In the genomic region with DNA sequence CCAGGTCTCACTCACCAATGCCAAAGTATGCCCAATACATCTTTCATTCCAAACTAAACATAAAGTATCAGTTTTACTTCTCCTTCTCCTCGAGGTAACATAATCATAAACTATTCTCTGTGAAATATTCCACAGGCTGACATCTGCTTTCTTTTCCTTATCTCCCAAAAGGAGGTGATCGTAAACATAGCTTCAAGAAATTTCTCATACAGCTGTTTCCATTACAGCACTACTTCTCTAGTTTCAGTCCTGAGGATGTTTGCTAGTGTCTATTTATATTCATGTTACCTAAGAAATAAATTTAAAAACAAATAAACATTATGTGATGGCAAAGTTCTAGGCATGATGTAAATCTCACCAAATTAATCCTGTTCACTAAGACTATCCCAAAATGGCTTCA, we compare ENCODE assay signal across 20 cellular contexts.
DNase-seq lines count a peak whose midpoint lies in the region; ATAC-seq, FAIRE-seq and TF ChIP-seq lines count a peak whose summit lies in the region.
"Had no signal": no experiment of that assay in that cellular context is flagged by ENCODE, and none has a peak within 500 bp of the region (broad histone marks: within the 10 kb centered on the region; RNA-seq: fewer than 3 reads in every experiment).

No MANE protein-coding gene starts in this region.

- CTCF ChIA-PET in HEK293 (lab: Yijun Ruan, JAX) = no interaction called here
- CTCF ChIA-PET in OCI-LY7 (lab: Charles Lee; ENCODE audit: unreplicated experiment) = no interaction called here

- no peak overlapping the region for H3K27ac Mint-ChIP-seq in mesothelial cell of epicardium
- H3K27ac Mint-ChIP-seq: B cell; CD8-positive, alpha-beta T cell; IgD-negative memory B cell had no signal

- H3K27me3 ChIP-seq in pancreas = no peaks in the 10 kb centered on the region
- H3K27me3 ChIP-seq: BLaER1 treated with 17β-estradiol and CSF1 and Interleukin-3, amounts not matched to agents 10 nM and 100 nM had no signal

- H2AFZ ChIP-seq in OCI-LY7 (ENCODE audit: low read length) = no peak overlapping the region
- H2AFZ ChIP-seq: GM23248 had no signal

- ATAC-seq in pancreas = peak; percentile 36 to 61 (median 44)
- ATAC-seq: CD8-positive, alpha-beta T cell; GM12878; HepG2 had no signal

- FAIRE-seq in colon (lab: Jason Lieb, UNC) (peak; percentile 45), pancreas (lab: Jason Lieb, UNC) (no peak)
- FAIRE-seq: GM12878, GM19239, HepG2 had no signal

- no peak overlapping the region for H3K4me3 ChIP-seq in HEK293 (ENCODE audit: low read depth, low read length)
- H3K4me3 ChIP-seq in fibroblast of villous mesenchyme (ENCODE audit: low read depth, low read length) = no peak overlapping the region
- no peak overlapping the region for H3K4me3 ChIP-seq in pancreas
- H3K4me3 ChIP-seq in OCI-LY7 (ENCODE audit: low read depth, low read length, poor library complexity, severe bottlenecking) = no peak overlapping the region
- H3K4me3 ChIP-seq: BLaER1 treated with 17β-estradiol and CSF1 and Interleukin-3, amounts not matched to agents 10 nM and 100 nM; GM12878; GM23248; HAP-1 had no signal

- TF ChIP-seq CTCF in HEK293 (tag by site-specific recombination; IDR thresholded peaks at IDR 0.05) (no peak), fibroblast of villous mesenchyme (IDR thresholded peaks at IDR 0.05; ENCODE audit: insufficient read depth, low read depth, low read length) (no peak), pancreas (IDR thresholded peaks at IDR 0.05) (no peak), OCI-LY7 (conservative IDR thresholded peaks at IDR 0.05; ENCODE audit: low read length) (no peak), GM13977 (IDR thresholded peaks at IDR 0.05; ENCODE audit: extremely low read depth, insufficient read depth, missing control alignments) (no peak), mesothelial cell of epicardium (IDR thresholded peaks at IDR 0.05; ENCODE audit: unreplicated experiment) (no peak)

- H3K36me3 Mint-ChIP-seq in mesothelial cell of epicardium = no peaks in the 10 kb centered on the region
- H3K36me3 Mint-ChIP-seq: CD8-positive, alpha-beta T cell; IgD-negative memory B cell had no signal

- no peaks in the 10 kb centered on the region for H3K79me2 ChIP-seq in OCI-LY7 (ENCODE audit: insufficient read depth, low read depth, low read length)

- H3K36me3 ChIP-seq in HEK293 (ENCODE audit: control insufficient read depth in 2 of 2, insufficient read depth in 1 of 2, low read length in 2 of 2) (no peaks in the 10 kb centered on the region), pancreas (no peaks in the 10 kb centered on the region), OCI-LY7 (ENCODE audit: insufficient read depth, low read length) (no peaks in the 10 kb centered on the region)
- H3K36me3 ChIP-seq: BLaER1 treated with 17β-estradiol and CSF1 and Interleukin-3, amounts not matched to agents 10 nM and 100 nM; HAP-1 had no signal

- peak; percentile 39 for DNase-seq in fibroblast of villous mesenchyme (ENCODE audit: low read depth)
- no peak for DNase-seq in pancreas
- DNase-seq in OCI-LY7 (ENCODE audit: low spot score) = no peak
- DNase-seq in DMS79 (lab: John Stamatoyannopoulos, UW) = no peak
- DNase-seq in GM13977 (ENCODE audit: low spot score) = no peak
- DNase-seq in mesothelial cell of epicardium (ENCODE audit: low spot score in 2 of 2, unreplicated experiment in 2 of 2) = no peak
- DNase-seq: Calu3; CD8-positive, alpha-beta T cell; DND-41; EL; GM23248 had no signal

- H3K4me1 ChIP-seq in HEK293 (ENCODE audit: control insufficient read depth, insufficient read depth, low read length) (peaks cover 9% of the 10 kb centered on the region), pancreas (peaks cover 6 to 25% (median 11%) of the 10 kb centered on the region in 3 donors), OCI-LY7 (ENCODE audit: insufficient read depth, low read length, poor library complexity, severe bottlenecking) (peaks cover under 1% of the 10 kb centered on the region)

- in situ Hi-C loops in GM13977 (cut with MboI; ENCODE audit: low pct_unique_long_range_greater_than_20kb, low sequenced_read_pairs, unreplicated experiment) = no loop called here

- H3K9me3 ChIP-seq in HEK293 (ENCODE audit: control insufficient read depth, insufficient read depth, low read depth, low read length) (no peaks in the 10 kb centered on the region), pancreas (no peaks in the 10 kb centered on the region), OCI-LY7 (ENCODE audit: low read length) (no peaks in the 10 kb centered on the region)
- H3K9me3 ChIP-seq: HAP-1 had no signal

- H3K4me2 ChIP-seq in OCI-LY7 (ENCODE audit: low read length) = no peak overlapping the region
- H3K4me2 ChIP-seq: BLaER1 treated with 17β-estradiol and CSF1 and Interleukin-3, amounts not matched to agents 10 nM and 100 nM had no signal

- no peak overlapping the region for H3K4me3 Mint-ChIP-seq in mesothelial cell of epicardium
- H3K4me3 Mint-ChIP-seq: B cell; CD8-positive, alpha-beta T cell; IgD-negative memory B cell had no signal

- 32 to 37% methylated on average over 2 of the region's 2 CpGs for WGBS in pancreas, 2 donors

- no peaks in the 10 kb centered on the region for H3K27me3 Mint-ChIP-seq in mesothelial cell of epicardium (ENCODE audit: low read depth)
- H3K27me3 Mint-ChIP-seq: B cell, IgD-negative memory B cell had no signal

- intact Hi-C loops in pancreas (cut with DNase I) (no loop called here), OCI-LY7 (cut with micrococcal nuclease; ENCODE audit: unreplicated experiment) (no loop called here)

- H3K4me1 Mint-ChIP-seq in mesothelial cell of epicardium = peaks cover 6% of the 10 kb centered on the region
- H3K4me1 Mint-ChIP-seq: B cell had no signal

- H3K9me2 ChIP-seq in OCI-LY7 (ENCODE audit: insufficient read depth, low read length) = no peaks in the 10 kb centered on the region

- H3K27ac ChIP-seq in HEK293 (ENCODE audit: extremely low read depth, low read depth, low read length) (no peak overlapping the region), pancreas (peak overlapping the region; percentile 6 to 56 (median 47)), OCI-LY7 (ENCODE audit: low read depth, low read length, poor library complexity, severe bottlenecking) (no peak overlapping the region)
- H3K27ac ChIP-seq: BLaER1 treated with 17β-estradiol and CSF1 and Interleukin-3, amounts not matched to agents 10 nM and 100 nM; GM23248 had no signal

- no peaks in the 10 kb centered on the region for H3K9me3 Mint-ChIP-seq in mesothelial cell of epicardium
- H3K9me3 Mint-ChIP-seq: CD8-positive, alpha-beta T cell; IgD-negative memory B cell had no signal

- H4K20me1 ChIP-seq in OCI-LY7 (ENCODE audit: insufficient read depth, low read length) = no peaks in the 10 kb centered on the region
- H4K20me1 ChIP-seq: BLaER1 treated with 17β-estradiol and CSF1 and Interleukin-3, amounts not matched to agents 10 nM and 100 nM had no signal

- BruUV-seq in OCI-LY7 (replicated peaks; lab: Mats Ljungman, UMichigan) = no TSS peak

- POLR2A ChIA-PET in HEK293 (lab: Yijun Ruan, JAX) = no interaction called here
- POLR2A ChIA-PET in OCI-LY7 (lab: Charles Lee) = interaction anchor here (0.9 kb wide), 1 partner anchor 103 kb away, joined by 4 read pairs; no protein-coding TSS in a partner anchor

TF ChIP-seq in HEK293, 187 proteins besides CTCF, POLR2A, EP300 and RAD21 (continues in another document):
- TF ChIP-seq ZNF157 (tag by site-specific recombination; IDR thresholded peaks at IDR 0.05) = no peak
- TF ChIP-seq ZSCAN16 (tag by site-specific recombination; IDR thresholded peaks at IDR 0.05) = no peak
- TF ChIP-seq, protein P1, sequence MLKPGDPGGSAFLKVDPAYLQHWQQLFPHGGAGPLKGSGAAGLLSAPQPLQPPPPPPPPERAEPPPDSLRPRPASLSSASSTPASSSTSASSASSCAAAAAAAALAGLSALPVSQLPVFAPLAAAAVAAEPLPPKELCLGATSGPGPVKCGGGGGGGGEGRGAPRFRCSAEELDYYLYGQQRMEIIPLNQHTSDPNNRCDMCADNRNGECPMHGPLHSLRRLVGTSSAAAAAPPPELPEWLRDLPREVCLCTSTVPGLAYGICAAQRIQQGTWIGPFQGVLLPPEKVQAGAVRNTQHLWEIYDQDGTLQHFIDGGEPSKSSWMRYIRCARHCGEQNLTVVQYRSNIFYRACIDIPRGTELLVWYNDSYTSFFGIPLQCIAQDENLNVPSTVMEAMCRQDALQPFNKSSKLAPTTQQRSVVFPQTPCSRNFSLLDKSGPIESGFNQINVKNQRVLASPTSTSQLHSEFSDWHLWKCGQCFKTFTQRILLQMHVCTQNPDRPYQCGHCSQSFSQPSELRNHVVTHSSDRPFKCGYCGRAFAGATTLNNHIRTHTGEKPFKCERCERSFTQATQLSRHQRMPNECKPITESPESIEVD (tag by site-specific recombination; IDR thresholded peaks at IDR 0.05) = peak; percentile 61; the same call in 1 of the 2 replicates

Comparison
In these comparisons a context has a peak if more than half of its experiments do, and no peak if none do; other contexts are left out.
1. H3K27ac ChIP-seq: peak in pancreas (4 of 4); none in HEK293 (single experiment) and OCI-LY7 (single experiment).